ENCODE assay signal across 8 cellular contexts in genomic region chr15:82810061-82810862, GRCh38. TPM values are rescaled to one million over a fixed set of nuclear protein-coding genes. Genes with fewer than 3 reads are reported as not detected.
DNase-seq lines count a peak whose midpoint lies in the region; ATAC-seq and TF ChIP-seq lines count a peak whose summit lies in the region.

No MANE protein-coding gene starts in this region.

- H3K27me3 Mint-ChIP-seq in T-helper 2 cell treated with Interferon-gamma antibody and Interleukin-4, amounts not matched to agents 5 μg/mL and 100 μg/mL, for 36 hours (ENCODE audit: low read depth) = peaks cover 19% of the 10 kb centered on the region
- H3K27me3 Mint-ChIP-seq in stimulated activated naive B cell treated with anti-CD40 and anti-IgM and Interleukin-4, amounts not matched to agents 10 μg/mL and 1 μg/mL and 100 μg/mL, for 72 hours = no peaks in the 10 kb centered on the region

- peak overlapping the region; percentile 96 for H3K27ac Mint-ChIP-seq in T-helper 2 cell treated with Interferon-gamma antibody and Interleukin-4, amounts not matched to agents 5 μg/mL and 100 μg/mL, for 36 hours
- H3K27ac Mint-ChIP-seq in stimulated activated naive B cell treated with anti-CD40 and anti-IgM and Interleukin-4, amounts not matched to agents 10 μg/mL and 1 μg/mL and 100 μg/mL, for 72 hours = peak overlapping the region; percentile 97

- H3K27me3 ChIP-seq in HUES48 (ENCODE audit: control insufficient read depth, insufficient read depth, low read length) (no peaks in the 10 kb centered on the region), left lung (no peaks in the 10 kb centered on the region)

- peaks cover 20% of the 10 kb centered on the region for H3K4me1 Mint-ChIP-seq in T-helper 2 cell treated with Interferon-gamma antibody and Interleukin-4, amounts not matched to agents 5 μg/mL and 100 μg/mL, for 36 hours (ENCODE audit: low read depth)
- peaks cover 29 to 58% of the 10 kb centered on the region in 2 donors for H3K4me1 Mint-ChIP-seq in stimulated activated naive B cell treated with anti-CD40 and anti-IgM and Interleukin-4, amounts not matched to agents 10 μg/mL and 1 μg/mL and 100 μg/mL, for 72 hours

- peak overlapping the region; percentile 96 for H3K4me3 Mint-ChIP-seq in T-helper 2 cell treated with Interferon-gamma antibody and Interleukin-4, amounts not matched to agents 5 μg/mL and 100 μg/mL, for 36 hours
- peak overlapping the region; percentile 86 to 96 for H3K4me3 Mint-ChIP-seq in stimulated activated naive B cell treated with anti-CD40 and anti-IgM and Interleukin-4, amounts not matched to agents 10 μg/mL and 1 μg/mL and 100 μg/mL, for 72 hours

- peak; percentile 81 for DNase-seq in COLO668 (lab: John Stamatoyannopoulos, UW; ENCODE audit: unreplicated experiment)
- peak; percentile 29 for DNase-seq in T-helper 2 cell treated with Interferon-gamma antibody and Interleukin-4, amounts not matched to agents 5 μg/mL and 100 μg/mL, for 36 hours (ENCODE audit: low spot score)
- DNase-seq in choroid plexus epithelial cell (ENCODE audit: low read depth) = peak; percentile 82
- DNase-seq in left lung = peak; percentile 37 to 88
- DNase-seq in stimulated activated naive B cell treated with anti-CD40 and anti-IgM and Interleukin-4, amounts not matched to agents 10 μg/mL and 1 μg/mL and 100 μg/mL, for 72 hours = peak; percentile 35
- DNase-seq in sciatic nerve (ENCODE audit: low spot score) = no peak

- H3K36me3 Mint-ChIP-seq in T-helper 2 cell treated with Interferon-gamma antibody and Interleukin-4, amounts not matched to agents 5 μg/mL and 100 μg/mL, for 36 hours (ENCODE audit: low read depth) = peaks cover 33% of the 10 kb centered on the region
- peaks cover 20 to 31% of the 10 kb centered on the region in 2 donors for H3K36me3 Mint-ChIP-seq in stimulated activated naive B cell treated with anti-CD40 and anti-IgM and Interleukin-4, amounts not matched to agents 10 μg/mL and 1 μg/mL and 100 μg/mL, for 72 hours

- ATAC-seq in GM19468 (IDR thresholded peaks at IDR 0.05; ENCODE audit: extremely low read depth, unreplicated experiment) = peak; percentile 2
- peak; percentile 7 for ATAC-seq in left lung
- ATAC-seq in stimulated activated naive B cell treated with anti-CD40 and anti-IgM and Interleukin-4, amounts not matched to agents 10 μg/mL and 1 μg/mL and 100 μg/mL, for 72 hours (replicated peaks) = peak; percentile 4 to 17
- no peak for ATAC-seq in sciatic nerve

- H3K4me1 ChIP-seq in HUES48 (ENCODE audit: control insufficient read depth, insufficient read depth, low read length) = peaks cover 16% of the 10 kb centered on the region
- peaks cover 6 to 21% of the 10 kb centered on the region in 2 donors for H3K4me1 ChIP-seq in left lung

- H3K9me3 Mint-ChIP-seq in T-helper 2 cell treated with Interferon-gamma antibody and Interleukin-4, amounts not matched to agents 5 μg/mL and 100 μg/mL, for 36 hours = no peaks in the 10 kb centered on the region
- H3K9me3 Mint-ChIP-seq in stimulated activated naive B cell treated with anti-CD40 and anti-IgM and Interleukin-4, amounts not matched to agents 10 μg/mL and 1 μg/mL and 100 μg/mL, for 72 hours = peaks cover 0 to 4% of the 10 kb centered on the region in 2 donors

- H3K27ac ChIP-seq in HUES48 (ENCODE audit: low read depth, low read length) (peak overlapping the region; percentile 88), left lung (peak overlapping the region; percentile 99 to 100)

- H3K9me3 ChIP-seq in HUES48 (ENCODE audit: control insufficient read depth, insufficient read depth, low read length) (no peaks in the 10 kb centered on the region), left lung (no peaks in the 10 kb centered on the region)

- H3K9ac ChIP-seq in HUES48 (ENCODE audit: low read depth, low read length) = peak overlapping the region; percentile 20

- H3K36me3 ChIP-seq in HUES48 (ENCODE audit: control insufficient read depth, insufficient read depth, low read length) (peaks cover 10% of the 10 kb centered on the region), left lung (peaks cover 0 to 24% of the 10 kb centered on the region in 2 donors)

- TF ChIP-seq CTCF in choroid plexus epithelial cell (conservative IDR thresholded peaks at IDR 0.05; ENCODE audit: low read depth, low read length) (no peak), left lung (IDR thresholded peaks at IDR 0.05) (no peak)

- intact Hi-C loops in left lung (cut with DNase I) = no loop called here
- intact Hi-C loops in sciatic nerve (cut with DNase I) = no loop called here

- peak overlapping the region; percentile 83 for H3K4me3 ChIP-seq in HUES48 (ENCODE audit: low read depth, low read length)
- H3K4me3 ChIP-seq in choroid plexus epithelial cell (ENCODE audit: low read depth, low read length) = peak overlapping the region; percentile 98
- peak overlapping the region; percentile 86 to 91 for H3K4me3 ChIP-seq in left lung

RNA-seq across cellular contexts. Expression of gene WHAMM, which starts 0.8 kb away (rescaled TPM):
- total RNA-seq in left lung (10 to 100 TPM in 1 of 2 donors, 1 to 10 TPM in 1; 9.3 to 11.0 TPM), sciatic nerve (14.2 TPM)

RNA-seq across cellular contexts. Expression of gene FSD2, which starts 4.4 kb away (rescaled TPM):
- total RNA-seq in left lung (1 to 10 TPM in 1 of 2 donors, not detected in 1; 1.3 TPM), sciatic nerve (not detected)
